ENCODE assay signal across 8 cellular contexts in the genomic region with DNA sequence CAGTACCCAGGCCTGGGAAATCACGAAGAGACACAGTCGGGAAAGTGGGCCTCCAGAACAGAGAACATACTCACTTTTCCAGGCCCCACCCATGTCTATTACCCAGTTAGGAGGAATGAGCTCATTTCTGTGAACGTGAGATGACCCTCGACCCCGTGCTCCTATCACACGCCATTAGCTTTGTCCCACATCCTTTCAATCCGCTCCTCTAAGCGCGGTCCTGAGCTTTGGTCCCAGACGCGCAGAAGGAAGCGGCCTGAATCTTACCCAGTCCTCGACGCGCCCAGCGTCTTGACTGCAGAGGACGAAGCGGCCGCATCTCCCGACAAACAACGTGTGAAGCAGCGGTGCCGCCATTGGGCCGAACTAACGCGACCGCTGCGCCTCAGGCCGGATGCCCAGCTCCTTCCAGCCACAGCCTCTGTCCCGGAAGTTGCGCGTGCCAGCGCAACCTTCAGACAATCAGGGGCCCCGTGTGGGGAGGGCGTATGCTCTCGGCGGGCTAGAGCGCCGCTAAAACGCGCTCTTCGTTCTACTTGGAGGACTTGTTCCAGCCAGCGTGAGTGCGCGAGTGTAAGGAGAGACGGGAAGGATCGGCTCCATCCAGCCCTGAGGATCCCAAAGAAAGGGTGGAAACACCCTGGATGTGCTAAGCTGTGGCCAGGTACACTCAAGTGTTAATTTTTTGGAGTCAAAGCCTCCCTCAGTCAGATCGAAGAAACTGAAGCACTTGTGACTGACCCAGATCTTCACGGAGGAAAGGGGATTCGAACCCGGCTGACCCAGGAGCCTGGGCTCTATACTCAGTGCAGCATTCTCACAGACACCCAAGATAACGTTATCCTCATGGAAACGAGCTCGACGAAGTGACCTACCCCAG. TPM values are rescaled to one million over a fixed set of nuclear protein-coding genes. Genes with fewer than 3 reads are reported as not detected.
DNase-seq lines count a peak whose midpoint lies in the region; ATAC-seq, FAIRE-seq and TF ChIP-seq lines count a peak whose summit lies in the region.
"Not testable (repeated sequence)": the region's sequence is repeated elsewhere in the genome, so short reads cannot be mapped to it uniquely, and the experiment has no call there.

No MANE protein-coding gene starts in this region.

- not testable (repeated sequence) for H3K27me3 Mint-ChIP-seq in activated naive CD8-positive, alpha-beta T cell treated with anti-CD3 and anti-CD28 coated beads, Interleukin-2, amount 10 ng/mL, durations not matched to agents 7 days and 5 days

- FAIRE-seq in pancreas (lab: Jason Lieb, UNC), result not testable (repeated sequence)

- peak; percentile 96 for ATAC-seq in HG02610 (IDR thresholded peaks at IDR 0.05; ENCODE audit: unreplicated experiment)
- peak; percentile 98 for ATAC-seq in activated naive CD8-positive, alpha-beta T cell treated with anti-CD3 and anti-CD28 coated beads, Interleukin-2, amount 10 ng/mL, durations not matched to agents 7 days and 5 days (ENCODE audit: low read depth)
- ATAC-seq in heart left ventricle, result peak; percentile 94 to 99 (median 98)
- peak; percentile 98 to 99 (median 98) for ATAC-seq in pancreas

- DNase-seq in GM10266 (ENCODE audit: extremely low spot score), result peak; percentile 17
- DNase-seq in NCI-H1092 (lab: John Stamatoyannopoulos, UW), result peak; percentile 63
- DNase-seq in SW 1271 (lab: John Stamatoyannopoulos, UW), result peak; percentile 14 to 40
- DNase-seq in activated naive CD8-positive, alpha-beta T cell treated with anti-CD3 and anti-CD28 coated beads, Interleukin-2, amount 10 ng/mL, durations not matched to agents 7 days and 5 days, result peak; percentile 74
- peak; percentile 72 to 88 (median 81) for DNase-seq in heart left ventricle
- DNase-seq in pancreas, result peak; percentile 45 to 74 (median 58)
- peak in 1 of 2 donors; percentile 72 for DNase-seq in suprapubic skin (ENCODE audit: low spot score in 2 of 2)

- WGBS in heart left ventricle, 4 donors, result 3 to 7% (median 3%) methylated on average over 24 to 55 of the region's 55 CpGs
- 5% methylated on average over 50 to 55 of the region's 55 CpGs for WGBS in pancreas, 2 donors
- WGBS in suprapubic skin, result 3% methylated on average over 32 of the region's 55 CpGs

- H3K4me1 Mint-ChIP-seq in activated naive CD8-positive, alpha-beta T cell treated with anti-CD3 and anti-CD28 coated beads, Interleukin-2, amount 10 ng/mL, durations not matched to agents 7 days and 5 days, result not testable (repeated sequence)

- H3K36me3 ChIP-seq in heart left ventricle, result peaks cover 0 to 19% (median 5%) of the 10 kb centered on the region in 9 donors
- not testable (repeated sequence) for H3K36me3 ChIP-seq in pancreas, suprapubic skin

- H3K27me3 ChIP-seq in heart left ventricle, pancreas, suprapubic skin: not testable (repeated sequence)

- peak overlapping the region; percentile 95 for H3K27ac Mint-ChIP-seq in activated naive CD8-positive, alpha-beta T cell treated with anti-CD3 and anti-CD28 coated beads, Interleukin-2, amount 10 ng/mL, durations not matched to agents 7 days and 5 days

- POLR2A ChIA-PET in activated naive CD8-positive, alpha-beta T cell treated with anti-CD3 and anti-CD28 coated beads, Interleukin-2, amount 10 ng/mL, durations not matched to agents 7 days and 5 days (lab: Charles Lee), result interaction anchor here (0.6 to 1.2 kb wide), 3 partner anchors 133 to 583 kb away, joined by 3 to 4 read pairs (median 4); a partner anchor contains a TSS

- H3K9me3 Mint-ChIP-seq in activated naive CD8-positive, alpha-beta T cell treated with anti-CD3 and anti-CD28 coated beads, Interleukin-2, amount 10 ng/mL, durations not matched to agents 7 days and 5 days, result not testable (repeated sequence)

- H3K4me1 ChIP-seq in heart left ventricle, result peaks cover 0 to 22% (median 5%) of the 10 kb centered on the region in 12 donors
- not testable (repeated sequence) for H3K4me1 ChIP-seq in pancreas, suprapubic skin

- not testable (repeated sequence) for TF ChIP-seq CTCF in GM10266 (IDR thresholded peaks at IDR 0.05; ENCODE audit: control insufficient read depth, insufficient read depth, low read depth, missing control alignments); heart left ventricle (IDR thresholded peaks at IDR 0.05); pancreas (IDR thresholded peaks at IDR 0.05); suprapubic skin (IDR thresholded peaks at IDR 0.05)

- not testable (repeated sequence) for TF ChIP-seq EP300 in suprapubic skin (IDR thresholded peaks at IDR 0.05)

- not testable (repeated sequence) for H3K36me3 Mint-ChIP-seq in activated naive CD8-positive, alpha-beta T cell treated with anti-CD3 and anti-CD28 coated beads, Interleukin-2, amount 10 ng/mL, durations not matched to agents 7 days and 5 days

- H3K27ac ChIP-seq in heart left ventricle (peak overlapping the region; percentile 54 to 93 (median 82)), pancreas (peak overlapping the region in 2 of 4 donors; percentile 47 to 53), suprapubic skin (peak overlapping the region; percentile 77)

- H3K4me3 ChIP-seq in heart left ventricle (peak overlapping the region; percentile 42 to 72 (median 60)), pancreas (peak overlapping the region; percentile 35 to 59 (median 43)), suprapubic skin (peak overlapping the region; percentile 56)

- H3K9me3 ChIP-seq in heart left ventricle, pancreas, suprapubic skin: not testable (repeated sequence)

- intact Hi-C loops in heart left ventricle (cut with DNase I), result loop anchor here in 1 of 10 donors (10.0 kb wide), 1 partner anchor 135 kb away; a partner anchor contains a TSS
- intact Hi-C loops in pancreas (cut with DNase I), result not testable (repeated sequence)

- peak in 1 of 2 donors; percentile 42 for TF ChIP-seq POLR2A in heart left ventricle (IDR thresholded peaks at IDR 0.05)
- peak in 1 of 2 donors; percentile 19 for TF ChIP-seq POLR2A in suprapubic skin (IDR thresholded peaks at IDR 0.05)

- H3K4me3 Mint-ChIP-seq in activated naive CD8-positive, alpha-beta T cell treated with anti-CD3 and anti-CD28 coated beads, Interleukin-2, amount 10 ng/mL, durations not matched to agents 7 days and 5 days, result peak overlapping the region; percentile 92

RNA-seq across cellular contexts. Expression of a gene that starts 37.3 kb away (rescaled TPM):
- total RNA-seq in activated naive CD8-positive, alpha-beta T cell treated with anti-CD3 and anti-CD28 coated beads, Interleukin-2, amount 10 ng/mL, durations not matched to agents 7 days and 5 days, result 100 to 1,000 TPM; 237 to 255 TPM
- 10 to 100 TPM in 8 of 9 donors, 1 to 10 TPM in 1; 4.4 to 71.4 (median 24.8) TPM for total RNA-seq in heart left ventricle
- polyA plus RNA-seq in heart left ventricle, result 10 to 100 TPM; 12.8 to 19.9 TPM
- 10 to 100 TPM; 21.5 to 78.7 (median 49.1) TPM for total RNA-seq in pancreas
- 10 to 100 TPM; 20.4 to 22.9 TPM for polyA plus RNA-seq in pancreas
- total RNA-seq in suprapubic skin, result 100 to 1,000 TPM in 2 of 4 donors, 10 to 100 TPM in 2; 49.5 to 289 (median 118) TPM
